19 cellular contexts compared by ENCODE assay signal in genomic region chr7:67022501-67022900, GRCh38. TPM values are rescaled to one million over a fixed set of nuclear protein-coding genes. Genes with fewer than 3 reads are reported as not detected.
A peak's percentile ranks its signal among the peaks of the same experiment; 100 is the strongest.
DNase-seq lines count a peak whose midpoint lies in the region; ATAC-seq and TF ChIP-seq lines count a peak whose summit lies in the region.
"Had no signal": no experiment of that assay in that cellular context is flagged by ENCODE, and none has a peak within 500 bp of the region (broad histone marks: within the 10 kb centered on the region; RNA-seq: fewer than 3 reads in every experiment).

No MANE protein-coding gene starts in this region.

- H3K27me3 ChIP-seq in dorsolateral prefrontal cortex, result no peaks in the 10 kb centered on the region
- H3K27me3 ChIP-seq in heart right ventricle, result no peaks in the 10 kb centered on the region
- no peaks in the 10 kb centered on the region for H3K27me3 ChIP-seq in colonic mucosa
- H3K27me3 ChIP-seq: breast epithelium, neutrophil had no signal

- H3K4me3 ChIP-seq in dorsolateral prefrontal cortex, result peak overlapping the region in 1 of 59 donors; percentile 4
- no peak overlapping the region for H3K4me3 ChIP-seq in heart right ventricle
- no peak overlapping the region for H3K4me3 ChIP-seq in colonic mucosa
- H3K4me3 ChIP-seq: breast epithelium had no signal

- 56 to 66% methylated on average over 3 of the region's 3 CpGs for WGBS in heart right ventricle, 2 donors

- H3K27ac ChIP-seq in dorsolateral prefrontal cortex (peak overlapping the region in 32 of 59 donors; percentile 7 to 75 (median 48)), heart right ventricle (peak overlapping the region in 6 of 10 donors; percentile 15 to 69 (median 54)), colonic mucosa (no peak overlapping the region)
- H3K27ac ChIP-seq: breast epithelium, neutrophil had no signal

- H3K36me3 ChIP-seq in heart right ventricle, result peaks cover 0 to 99% (median 28%) of the 10 kb centered on the region in 9 donors
- peaks cover 6% of the 10 kb centered on the region for H3K36me3 ChIP-seq in colonic mucosa

- peaks cover 0 to 19% (median 0%) of the 10 kb centered on the region in 9 donors for H3K4me1 ChIP-seq in heart right ventricle
- H3K4me1 ChIP-seq in colonic mucosa, result no peaks in the 10 kb centered on the region
- H3K4me1 ChIP-seq: breast epithelium had no signal

- H3K9me3 ChIP-seq in heart right ventricle, result no peaks in the 10 kb centered on the region
- H3K9me3 ChIP-seq in colonic mucosa, result no peaks in the 10 kb centered on the region
- H3K9me3 ChIP-seq: breast epithelium, neutrophil had no signal

- H3K9ac ChIP-seq in colonic mucosa (ENCODE audit: low read depth in 2 of 2, low read length in 2 of 2), result no peak overlapping the region

- peak; percentile 38 to 81 (median 70) for ATAC-seq in heart right ventricle
- ATAC-seq: sciatic nerve had no signal

- intact Hi-C loops in dorsolateral prefrontal cortex (cut with DNase I), result no loop called here
- intact Hi-C loops in heart right ventricle (cut with DNase I), result no loop called here
- intact Hi-C loops in posterior vena cava (cut with DNase I), result no loop called here
- intact Hi-C loops in colonic mucosa (cut with DNase I), result no loop called here

- DNase-seq in Ammon's horn (ENCODE audit: low spot score) (peak; percentile 39), dorsolateral prefrontal cortex (no peak), heart right ventricle (no peak), posterior vena cava (ENCODE audit: low spot score) (peak; percentile 28), NCI-H1048 (lab: John Stamatoyannopoulos, UW) (no peak), NCI-H1417 (lab: John Stamatoyannopoulos, UW) (no peak), colonic mucosa (no peak)
- DNase-seq in activated CD4-positive, alpha-beta T cell treated with anti-CD3 and anti-CD28 coated beads for 48 hours, result no peak
- DNase-seq: activated CD4-positive, alpha-beta T cell treated with anti-CD3 and anti-CD28 coated beads for 1 hour; CD4-positive, alpha-beta memory T cell; DMS153; GDM1; NCI-H1092 treated with DMSO at 0.1 percent for 48 hours; NCI-H2107; NCI-H524; SW 1271 had no signal

- no peak for TF ChIP-seq CTCF in dorsolateral prefrontal cortex (IDR thresholded peaks at IDR 0.05 in 54 of 56, conservative IDR thresholded peaks at IDR 0.05 in 2 of 56; ENCODE audit: low read depth in 1 of 56, partially characterized antibody in 56 of 56)
- TF ChIP-seq CTCF in heart right ventricle (IDR thresholded peaks at IDR 0.05), result no peak
- TF ChIP-seq CTCF in colonic mucosa (IDR thresholded peaks at IDR 0.05), result no peak

RNA-seq across cellular contexts. Expression of gene TYW1, which starts 25.9 kb away (rescaled TPM):
- total RNA-seq in dorsolateral prefrontal cortex (10 to 100 TPM; 10.4 to 25.9 (median 17.2) TPM), heart right ventricle (10 to 100 TPM in 5 of 10 donors, 1 to 10 TPM in 5; 7.8 to 15.1 (median 10.0) TPM), posterior vena cava (10 to 100 TPM in 1 of 2 donors, 1 to 10 TPM in 1; 9.4 to 11.5 TPM), colonic mucosa (10 to 100 TPM; 15.5 to 16.2 TPM)
- polyA plus RNA-seq in heart right ventricle, result 1 to 10 TPM; 6.7 to 6.9 TPM

RNA-seq across cellular contexts. Expression of gene SBDS, which starts 27.1 kb away (rescaled TPM):
- total RNA-seq in dorsolateral prefrontal cortex (100 to 1,000 TPM in 113 of 120 experiments, 10 to 100 TPM in 7; 79.9 to 191 (median 126) TPM), heart right ventricle (100 to 1,000 TPM; 163 to 351 (median 242) TPM), posterior vena cava (100 to 1,000 TPM; 175 to 223 TPM), colonic mucosa (100 to 1,000 TPM; 102 to 112 TPM)
- 100 to 1,000 TPM; 107 to 254 TPM for polyA plus RNA-seq in heart right ventricle

Comparison
In these comparisons a context has a peak if more than half of its experiments do, and no peak if none do; other contexts are left out.
1. DNase-seq: peak in Ammon's horn (single experiment) and posterior vena cava (single experiment); none in dorsolateral prefrontal cortex (0 of 10), heart right ventricle (0 of 2), NCI-H1048 (single experiment), NCI-H1417 (0 of 3), colonic mucosa (single experiment) and activated CD4-positive, alpha-beta T cell treated with anti-CD3 and anti-CD28 coated beads for 48 hours (single experiment).